13 cellular contexts compared by ENCODE assay signal in genomic region chr14:52413729-52414453, GRCh38.
DNase-seq lines count a peak whose midpoint lies in the region; ATAC-seq and TF ChIP-seq lines count a peak whose summit lies in the region.
"Had no signal": no experiment of that assay in that cellular context is flagged by ENCODE, and none has a peak within 500 bp of the region (broad histone marks: within the 10 kb centered on the region; RNA-seq: fewer than 3 reads in every experiment).

No MANE protein-coding gene starts in this region.

- H3K27ac Mint-ChIP-seq in activated T-cell treated with anti-CD3 and anti-CD28 coated beads, Interleukin-2, amount 50 U/mL, for 72 hours = peak overlapping the region; percentile 95

- H3K27me3 ChIP-seq in upper lobe of right lung = no peaks in the 10 kb centered on the region
- H3K27me3 ChIP-seq: SJSA1 had no signal

- H3K36me3 Mint-ChIP-seq in activated T-cell treated with anti-CD3 and anti-CD28 coated beads, Interleukin-2, amount 50 U/mL, for 72 hours (ENCODE audit: insufficient read depth in 2 of 2) = no peaks in the 10 kb centered on the region

- H3K4me1 Mint-ChIP-seq in activated T-cell treated with anti-CD3 and anti-CD28 coated beads, Interleukin-2, amount 50 U/mL, for 72 hours (ENCODE audit: low read depth) = peaks cover 43% of the 10 kb centered on the region

- no peak for DNase-seq in activated T-cell treated with anti-CD3 and anti-CD28 coated beads, Interleukin-2, amount 50 U/mL, for 72 hours
- DNase-seq in activated T-cell treated with anti-CD3 and anti-CD28 coated beads for 4 hours = no peak
- peak; percentile 91 for DNase-seq in fibroblast of mammary gland (ENCODE audit: low read depth)
- DNase-seq in upper lobe of right lung = no peak
- no peak for DNase-seq in COR-L47 (lab: John Stamatoyannopoulos, UW)
- DNase-seq: activated CD4-positive, CD25-positive, alpha-beta regulatory T cell treated with anti-CD3 and anti-CD28 coated beads, Interleukin-2, amount 50 U/mL, for 72 hours; NCI-H1092 treated with DMSO at 0.1 percent for 48 hours; NCI-H526; retina had no signal

- no peaks in the 10 kb centered on the region for H3K4me1 ChIP-seq in upper lobe of right lung
- H3K4me1 ChIP-seq: SJSA1 had no signal

- ATAC-seq in activated T-cell treated with anti-CD3 and anti-CD28 coated beads, Interleukin-2, amount 50 U/mL, for 72 hours (replicated peaks in 1 of 2) = peak; percentile 91 to 92
- ATAC-seq in upper lobe of right lung (no peak), GM21723 (IDR thresholded peaks at IDR 0.05; ENCODE audit: unreplicated experiment) (no peak), GM18907 (IDR thresholded peaks at IDR 0.05; ENCODE audit: unreplicated experiment) (no peak)

- H3K4me3 Mint-ChIP-seq in activated T-cell treated with anti-CD3 and anti-CD28 coated beads, Interleukin-2, amount 50 U/mL, for 72 hours = peak overlapping the region; percentile 57 to 78

- no peaks in the 10 kb centered on the region for H3K9me3 ChIP-seq in upper lobe of right lung
- H3K9me3 ChIP-seq: SJSA1 had no signal

- TF ChIP-seq CTCF in VCaP (conservative IDR thresholded peaks at IDR 0.05) (no peak), fibroblast of mammary gland (conservative IDR thresholded peaks at IDR 0.05; ENCODE audit: control insufficient read depth, insufficient read depth, low read depth, low read length) (no peak), upper lobe of right lung (IDR thresholded peaks at IDR 0.05) (no peak)

- H3K27ac ChIP-seq in VCaP (peak overlapping the region; percentile 42), upper lobe of right lung (no peak overlapping the region)
- H3K27ac ChIP-seq: SJSA1 had no signal

- H3K4me3 ChIP-seq in fibroblast of mammary gland (ENCODE audit: control insufficient read depth, low read depth, low read length) (no peak overlapping the region), upper lobe of right lung (peak overlapping the region; percentile 12)
- H3K4me3 ChIP-seq: SJSA1 had no signal

- intact Hi-C loops in upper lobe of right lung (cut with DNase I) = no loop called here

- H3K27me3 Mint-ChIP-seq in activated T-cell treated with anti-CD3 and anti-CD28 coated beads, Interleukin-2, amount 50 U/mL, for 72 hours (ENCODE audit: low read depth) = no peaks in the 10 kb centered on the region

- no peaks in the 10 kb centered on the region for H3K36me3 ChIP-seq in upper lobe of right lung
- H3K36me3 ChIP-seq: SJSA1 had no signal

- no peaks in the 10 kb centered on the region for H3K9me3 Mint-ChIP-seq in activated T-cell treated with anti-CD3 and anti-CD28 coated beads, Interleukin-2, amount 50 U/mL, for 72 hours

Comparison
In these comparisons a context has a peak if more than half of its experiments do, and no peak if none do; other contexts are left out.
1. ATAC-seq: peak in activated T-cell treated with anti-CD3 and anti-CD28 coated beads, Interleukin-2, amount 50 U/mL, for 72 hours (2 of 2); none in upper lobe of right lung (single experiment), GM21723 (single experiment) and GM18907 (single experiment).